ENCODE assay signal across 8 cellular contexts in genomic region chr12:44874981-44875416, GRCh38. TPM values are rescaled to one million over a fixed set of nuclear protein-coding genes. Genes with fewer than 3 reads are reported as not detected.
DNase-seq lines count a peak whose midpoint lies in the region; ATAC-seq, FAIRE-seq and TF ChIP-seq lines count a peak whose summit lies in the region.

No MANE protein-coding gene starts in this region.

- no peak for FAIRE-seq in urothelium cell line (lab: Jason Lieb, UNC)

- H3K9ac ChIP-seq in NT2/D1 (ENCODE audit: insufficient read length, low read depth) (peak overlapping the region; percentile 76), mesenchymal stem cell (ENCODE audit: low read length) (no peak overlapping the region)

- H3K23ac ChIP-seq in mesenchymal stem cell (ENCODE audit: low read length in 2 of 2) = no peak overlapping the region

- H3K79me1 ChIP-seq in mesenchymal stem cell (replicated peaks; ENCODE audit: low read length, poor library complexity, severe bottlenecking) = no peaks in the 10 kb centered on the region

- H3K36me3 ChIP-seq in NT2/D1 (ENCODE audit: insufficient read depth, insufficient read length, low read length) (no peaks in the 10 kb centered on the region), breast epithelium (no peaks in the 10 kb centered on the region), muscle layer of duodenum (ENCODE audit: control insufficient read depth in 1 of 2, insufficient read depth in 2 of 2, low read length in 2 of 2) (no peaks in the 10 kb centered on the region), mesenchymal stem cell (ENCODE audit: control insufficient read depth in 1 of 2, insufficient read depth in 2 of 2, low read depth in 1 of 2, low read length in 2 of 2) (no peaks in the 10 kb centered on the region)

- H4K91ac ChIP-seq in mesenchymal stem cell (ENCODE audit: low read length) = no peak overlapping the region

- H3K14ac ChIP-seq in mesenchymal stem cell (ENCODE audit: low read length in 2 of 2) = no peak overlapping the region

- intact Hi-C loops in breast epithelium (cut with DNase I; ENCODE audit: low total_unique reads) = no loop called here

- WGBS in mesenchymal stem cell = 1% methylated on average over 11 of the region's 12 CpGs

- no peak overlapping the region for H4K8ac ChIP-seq in mesenchymal stem cell (ENCODE audit: low read length)

- H3K4me2 ChIP-seq in mesenchymal stem cell (ENCODE audit: low read length, poor library complexity, severe bottlenecking) = no peak overlapping the region

- H3K4me1 ChIP-seq in NT2/D1 (ENCODE audit: insufficient read depth, insufficient read length) = no peaks in the 10 kb centered on the region
- peaks cover 3 to 5% of the 10 kb centered on the region in 2 donors for H3K4me1 ChIP-seq in breast epithelium
- peaks cover 0 to 21% of the 10 kb centered on the region in 2 donors for H3K4me1 ChIP-seq in muscle layer of duodenum (ENCODE audit: control insufficient read depth in 1 of 2, insufficient read depth in 2 of 2, low read length in 2 of 2)
- peaks cover 19% of the 10 kb centered on the region for H3K4me1 ChIP-seq in mesenchymal stem cell (ENCODE audit: control insufficient read depth, insufficient read depth, low read depth, low read length)

- H3K4ac ChIP-seq in mesenchymal stem cell (ENCODE audit: low read depth in 1 of 2, low read length in 2 of 2) = no peak overlapping the region

- H2BK15ac ChIP-seq in mesenchymal stem cell (ENCODE audit: low read depth, poor library complexity, severe bottlenecking) = no peak overlapping the region

- H2BK5ac ChIP-seq in mesenchymal stem cell (ENCODE audit: low read depth, low read length, poor library complexity, severe bottlenecking) = no peak overlapping the region

- H2AFZ ChIP-seq in mesenchymal stem cell (ENCODE audit: low read depth, low read length) = no peak overlapping the region

- H2AK5ac ChIP-seq in mesenchymal stem cell (ENCODE audit: low read length, severe bottlenecking) = no peak overlapping the region

- no peak overlapping the region for H2BK12ac ChIP-seq in mesenchymal stem cell (ENCODE audit: low read length in 2 of 2)

- no peak for ATAC-seq in HG03571 (IDR thresholded peaks at IDR 0.05; ENCODE audit: unreplicated experiment)

- TF ChIP-seq CTCF in GM12865 (IDR thresholded peaks at IDR 0.05; ENCODE audit: insufficient read depth, low read depth, low read length, missing control alignments) (no peak), breast epithelium (IDR thresholded peaks at IDR 0.05) (no peak)

- peak; percentile 6 for DNase-seq in GM12865 (ENCODE audit: low read depth)
- DNase-seq in NT2/D1 (ENCODE audit: low read depth, low spot score) = peak; percentile 9
- no peak for DNase-seq in breast epithelium (ENCODE audit: low spot score in 2 of 2)
- DNase-seq in urothelium cell line (ENCODE audit: low spot score) = peak; percentile 12
- DNase-seq in mesenchymal stem cell = no peak
- no peak for DNase-seq in Ammon's horn (ENCODE audit: low spot score)

- H3K9me3 ChIP-seq in NT2/D1 (ENCODE audit: insufficient read depth, low read length) (no peaks in the 10 kb centered on the region), breast epithelium (peaks cover 0 to 1% of the 10 kb centered on the region in 2 donors), muscle layer of duodenum (ENCODE audit: control insufficient read depth in 1 of 2, low read length in 2 of 2) (no peaks in the 10 kb centered on the region), mesenchymal stem cell (ENCODE audit: control insufficient read depth, low read length) (no peaks in the 10 kb centered on the region)

- peak overlapping the region; percentile 24 for H3K4me3 ChIP-seq in GM12865 (ENCODE audit: low read depth, low read length)
- H3K4me3 ChIP-seq in NT2/D1 (ENCODE audit: insufficient read length, low read depth) = peak overlapping the region; percentile 54
- peak overlapping the region; percentile 50 to 73 (median 64) for H3K4me3 ChIP-seq in breast epithelium
- peak overlapping the region; percentile 43 to 84 for H3K4me3 ChIP-seq in muscle layer of duodenum (ENCODE audit: low read depth in 1 of 2, low read length in 2 of 2)
- H3K4me3 ChIP-seq in mesenchymal stem cell (ENCODE audit: insufficient read depth in 1 of 2, low read depth in 1 of 2, low read length in 2 of 2) = peak overlapping the region in 1 of 2 experiments; percentile 82

- H2BK120ac ChIP-seq in mesenchymal stem cell (ENCODE audit: low read depth, low read length) = no peak overlapping the region

- no peak overlapping the region for H3K18ac ChIP-seq in mesenchymal stem cell (ENCODE audit: low read depth in 1 of 2, low read length in 2 of 2)

- TF ChIP-seq POLR2A in breast epithelium (IDR thresholded peaks at IDR 0.05) = no peak

- peaks cover 21% of the 10 kb centered on the region for H3K27me3 ChIP-seq in NT2/D1 (ENCODE audit: insufficient read depth, insufficient read length)
- H3K27me3 ChIP-seq in breast epithelium = peaks cover 0 to 39% of the 10 kb centered on the region in 2 donors
- H3K27me3 ChIP-seq in muscle layer of duodenum (ENCODE audit: low read depth, low read length) = peaks cover 4% of the 10 kb centered on the region
- peaks cover 30 to 48% of the 10 kb centered on the region in 2 experiments for H3K27me3 ChIP-seq in mesenchymal stem cell (ENCODE audit: control insufficient read depth in 1 of 2, insufficient read depth in 1 of 2, low read length in 2 of 2)

- no peak overlapping the region for H3K27ac ChIP-seq in breast epithelium
- no peak overlapping the region for H3K27ac ChIP-seq in muscle layer of duodenum (ENCODE audit: low read length)
- H3K27ac ChIP-seq in mesenchymal stem cell (ENCODE audit: low read length, poor library complexity, severe bottlenecking) = no peak overlapping the region

RNA-seq across cellular contexts. Expression of gene NELL2, which starts 1.1 kb away (rescaled TPM):
- total RNA-seq in breast epithelium = 10 to 100 TPM in 1 of 3 donors, 1 to 10 TPM in 2; 4.9 to 10.1 (median 9.9) TPM
- polyA plus RNA-seq in mesenchymal stem cell (2013, experiment 1 of 2) = 0.11 TPM
- polyA plus RNA-seq in mesenchymal stem cell (2013, experiment 2 of 2) = 0.05 TPM

Comparison
In these comparisons a context has a peak if more than half of its experiments do, and no peak if none do; other contexts are left out.
1. DNase-seq: peak in GM12865 (single experiment), NT2/D1 (single experiment) and urothelium cell line (single experiment); none in breast epithelium (0 of 2), mesenchymal stem cell (single experiment) and Ammon's horn (single experiment).